Comparison of ENCODE assay signal across 1 cellular context in genomic region chr3:160968731-160969130, GRCh38.
TF ChIP-seq lines count a peak whose summit lies in the region.

No MANE protein-coding gene starts in this region.

TF ChIP-seq in GM23338, 12 proteins besides CTCF, POLR2A, EP300 and RAD21:
- TF ChIP-seq ZNF462 (CRISPR knock-in tag; IDR thresholded peaks at IDR 0.05) = no peak
- no peak for TF ChIP-seq EZH2phosphoT487 (IDR thresholded peaks at IDR 0.05; ENCODE audit: unreplicated experiment)
- no peak for TF ChIP-seq ZNF331 (CRISPR knock-in tag; IDR thresholded peaks at IDR 0.05; ENCODE audit: low read depth)
- no peak for TF ChIP-seq JUNB (IDR thresholded peaks at IDR 0.05; ENCODE audit: unreplicated experiment)
- TF ChIP-seq CREB1 (CRISPR knock-in tag; IDR thresholded peaks at IDR 0.05; ENCODE audit: low read depth) = no peak
- TF ChIP-seq POLR2AphosphoS5 (IDR thresholded peaks at IDR 0.05; ENCODE audit: low read depth) = no peak
- no peak for TF ChIP-seq ETS1 (IDR thresholded peaks at IDR 0.05)
- TF ChIP-seq ZNF114 (CRISPR knock-in tag; IDR thresholded peaks at IDR 0.05) = no peak
- no peak for TF ChIP-seq STAT1 (IDR thresholded peaks at IDR 0.05; ENCODE audit: unreplicated experiment)
- TF ChIP-seq NANOG (IDR thresholded peaks at IDR 0.05; ENCODE audit: borderline replicate concordance) = no peak
- TF ChIP-seq REST (IDR thresholded peaks at IDR 0.05; ENCODE audit: unreplicated experiment) = no peak
- TF ChIP-seq EZH2 (IDR thresholded peaks at IDR 0.05; ENCODE audit: low read depth, unreplicated experiment) = no peak
TF ChIP-seq in GM23338: peak in this region for 0.
